9 cellular contexts compared by ENCODE assay signal in genomic region chr15:40768492-40769309, GRCh38. TPM values are rescaled to one million over a fixed set of nuclear protein-coding genes. Genes with fewer than 3 reads are reported as not detected.
A peak's percentile ranks its signal among the peaks of the same experiment; 100 is the strongest.
DNase-seq lines count a peak whose midpoint lies in the region; ATAC-seq and TF ChIP-seq lines count a peak whose summit lies in the region.
"Had no signal": no experiment of that assay in that cellular context is flagged by ENCODE, and none has a peak within 500 bp of the region (broad histone marks: within the 10 kb centered on the region; RNA-seq: fewer than 3 reads in every experiment).

No MANE protein-coding gene starts in this region.

- H3K36me3 ChIP-seq in heart right ventricle (peaks cover 0 to 58% (median 15%) of the 10 kb centered on the region in 9 donors), right atrium auricular region (peaks cover 12% of the 10 kb centered on the region), SJSA1 (peaks cover 50% of the 10 kb centered on the region), upper lobe of right lung (peaks cover 26% of the 10 kb centered on the region)
- H3K36me3 ChIP-seq: cardiac muscle cell had no signal

- H3K4me1 ChIP-seq in heart right ventricle = peaks cover 0 to 42% (median 24%) of the 10 kb centered on the region in 9 donors
- H3K4me1 ChIP-seq in right atrium auricular region = peaks cover 0 to 36% of the 10 kb centered on the region in 2 donors
- peaks cover 61% of the 10 kb centered on the region for H3K4me1 ChIP-seq in SJSA1 (replicated peaks)
- H3K4me1 ChIP-seq in foreskin keratinocyte = peaks cover 19% of the 10 kb centered on the region
- peaks cover 40% of the 10 kb centered on the region for H3K4me1 ChIP-seq in upper lobe of right lung

- H3K27me3 ChIP-seq in heart right ventricle (no peaks in the 10 kb centered on the region), right atrium auricular region (no peaks in the 10 kb centered on the region), SJSA1 (replicated peaks) (no peaks in the 10 kb centered on the region), foreskin keratinocyte (no peaks in the 10 kb centered on the region), upper lobe of right lung (no peaks in the 10 kb centered on the region)
- H3K27me3 ChIP-seq: cardiac muscle cell had no signal

- H3K27ac ChIP-seq in heart right ventricle = peak overlapping the region in 7 of 10 donors; percentile 9 to 44 (median 22)
- H3K27ac ChIP-seq in right atrium auricular region = no peak overlapping the region
- H3K27ac ChIP-seq in SJSA1 = no peak overlapping the region
- H3K27ac ChIP-seq in foreskin keratinocyte = peak overlapping the region; percentile 80
- peak overlapping the region; percentile 44 for H3K27ac ChIP-seq in upper lobe of right lung
- H3K27ac ChIP-seq: cardiac muscle cell had no signal

- DNase-seq in heart right ventricle = no peak
- no peak for DNase-seq in right atrium auricular region (ENCODE audit: low spot score)
- DNase-seq in SJSA1 (ENCODE audit: low read depth in 1 of 2, low spot score in 2 of 2) = peak; percentile 41 to 67
- no peak for DNase-seq in foreskin keratinocyte
- DNase-seq in upper lobe of right lung = no peak
- DNase-seq in NCI-H82 treated with DMSO at 0.1 percent for 48 hours (lab: John Stamatoyannopoulos, UW; ENCODE audit: unreplicated experiment) = no peak
- DNase-seq in Right ventricle myocardium inferior (ENCODE audit: missing footprints) = no peak

- peak in 1 of 8 donors; percentile 1 for ATAC-seq in heart right ventricle
- no peak for ATAC-seq in foreskin keratinocyte
- ATAC-seq in upper lobe of right lung = no peak
- ATAC-seq in GM18909 (IDR thresholded peaks at IDR 0.05; ENCODE audit: poor library complexity, unreplicated experiment) = no peak
- no peak for ATAC-seq in Right ventricle myocardium inferior

- intact Hi-C loops in heart right ventricle (cut with DNase I) (no loop called here), upper lobe of right lung (cut with DNase I) (no loop called here), Right ventricle myocardium inferior (cut with DNase I) (no loop called here)

- H3K9me3 ChIP-seq in heart right ventricle = no peaks in the 10 kb centered on the region
- H3K9me3 ChIP-seq in right atrium auricular region = no peaks in the 10 kb centered on the region
- no peaks in the 10 kb centered on the region for H3K9me3 ChIP-seq in SJSA1 (replicated peaks)
- H3K9me3 ChIP-seq in upper lobe of right lung = no peaks in the 10 kb centered on the region

- 75 to 79% methylated on average over 22 to 23 of the region's 23 CpGs for WGBS in heart right ventricle, 2 donors

- TF ChIP-seq CTCF in heart right ventricle (IDR thresholded peaks at IDR 0.05) (no peak), right atrium auricular region (IDR thresholded peaks at IDR 0.05) (no peak), foreskin keratinocyte (conservative IDR thresholded peaks at IDR 0.05) (peak; percentile 6), upper lobe of right lung (IDR thresholded peaks at IDR 0.05) (no peak)

- no peak overlapping the region for H3K4me3 ChIP-seq in heart right ventricle
- H3K4me3 ChIP-seq in right atrium auricular region = no peak overlapping the region
- no peak overlapping the region for H3K4me3 ChIP-seq in SJSA1
- H3K4me3 ChIP-seq in upper lobe of right lung = no peak overlapping the region
- H3K4me3 ChIP-seq: cardiac muscle cell had no signal

RNA-seq across cellular contexts. Expression of gene C15orf62, which starts 1.1 kb away (rescaled TPM):
- total RNA-seq in heart right ventricle = under 1 TPM in 3 of 10 donors, not detected in 7; 0.10 to 0.32 (median 0.31) TPM
- polyA plus RNA-seq in heart right ventricle = under 1 TPM; 0.12 to 0.15 TPM
- under 1 TPM in 1 of 2 donors, not detected in 1; 0.83 TPM for total RNA-seq in right atrium auricular region
- 0.03 TPM in 1 of 2 replicates, not detected in the other for total RNA-seq in SJSA1 (2014; rRNA removed; shearing (Covaris generic))
- total RNA-seq in foreskin keratinocyte = 0.11 and 0.14 TPM in 2 replicates
- polyA plus RNA-seq in foreskin keratinocyte = 0.08 and 0.15 TPM in 2 replicates
- 0.96 TPM for total RNA-seq in upper lobe of right lung
- total RNA-seq in Right ventricle myocardium inferior = 0.24 TPM

RNA-seq across cellular contexts. Expression of gene GCHFR, which starts 4.8 kb away (rescaled TPM):
- 1 to 10 TPM; 2.2 to 9.1 (median 3.7) TPM for total RNA-seq in heart right ventricle
- 10 to 100 TPM in 1 of 2 donors, 1 to 10 TPM in 1; 5.8 to 10.8 TPM for polyA plus RNA-seq in heart right ventricle
- total RNA-seq in right atrium auricular region = 10 to 100 TPM in 1 of 2 donors, 1 to 10 TPM in 1; 9.7 to 33.8 TPM
- total RNA-seq in SJSA1 (2014; rRNA removed; shearing (Covaris generic)) = 0.22 and 1.4 TPM in 2 replicates
- 7.3 and 9.0 TPM in 2 replicates for total RNA-seq in foreskin keratinocyte
- 9.0 and 12.9 TPM in 2 replicates for polyA plus RNA-seq in foreskin keratinocyte
- 55.2 TPM for total RNA-seq in upper lobe of right lung
- total RNA-seq in Right ventricle myocardium inferior = 8.1 TPM

RNA-seq across cellular contexts. Expression of gene RMDN3, which starts 13.6 kb away (rescaled TPM):
- total RNA-seq in heart right ventricle = 10 to 100 TPM; 12.2 to 20.9 (median 17.6) TPM
- 10 to 100 TPM; 16.2 to 21.7 TPM for polyA plus RNA-seq in heart right ventricle
- total RNA-seq in right atrium auricular region = 10 to 100 TPM; 12.4 to 14.4 TPM
- total RNA-seq in SJSA1 (2014; rRNA removed; shearing (Covaris generic)) = 23.8 and 37.7 TPM in 2 replicates
- total RNA-seq in foreskin keratinocyte = 18.7 and 20.6 TPM in 2 replicates
- polyA plus RNA-seq in foreskin keratinocyte = 18.5 and 21.1 TPM in 2 replicates
- total RNA-seq in upper lobe of right lung = 77.1 TPM
- total RNA-seq in Right ventricle myocardium inferior = 19.1 TPM

RNA-seq across cellular contexts. Expression of gene ZFYVE19, which starts 38.2 kb away (rescaled TPM):
- total RNA-seq in heart right ventricle (10 to 100 TPM; 14.2 to 29.2 (median 18.2) TPM), right atrium auricular region (10 to 100 TPM; 10.1 to 14.8 TPM), foreskin keratinocyte (26.8 and 29.7 TPM in 2 replicates), upper lobe of right lung (26.7 TPM), Right ventricle myocardium inferior (27.6 TPM)
- polyA plus RNA-seq in heart right ventricle (10 to 100 TPM; 11.9 to 18.1 TPM), foreskin keratinocyte (31.9 and 34.5 TPM in 2 replicates)
- 33.8 and 39.2 TPM in 2 replicates for total RNA-seq in SJSA1 (2014; rRNA removed; shearing (Covaris generic))

RNA-seq across cellular contexts. Expression of gene DNAJC17, which starts 38.6 kb away (rescaled TPM):
- total RNA-seq in heart right ventricle (10 to 100 TPM in 9 of 10 donors, 1 to 10 TPM in 1; 9.9 to 17.7 (median 14.7) TPM), right atrium auricular region (10 to 100 TPM; 11.6 to 15.7 TPM), foreskin keratinocyte (46.6 and 54.4 TPM in 2 replicates), upper lobe of right lung (30.7 TPM), Right ventricle myocardium inferior (19.7 TPM)
- polyA plus RNA-seq in heart right ventricle (10 to 100 TPM; 34.5 to 62.1 TPM), foreskin keratinocyte (51.3 and 59.3 TPM in 2 replicates)
- 51.5 and 51.7 TPM in 2 replicates for total RNA-seq in SJSA1 (2014; rRNA removed; shearing (Covaris generic))

Comparison
In these comparisons a context has a peak if more than half of its experiments do, and no peak if none do; other contexts are left out.
1. H3K27ac ChIP-seq: peak in heart right ventricle (7 of 10), foreskin keratinocyte (single experiment) and upper lobe of right lung (single experiment); none in right atrium auricular region (0 of 2) and SJSA1 (single experiment).
2. DNase-seq: peak in SJSA1 (2 of 2); none in heart right ventricle (0 of 2), right atrium auricular region (single experiment), foreskin keratinocyte (0 of 2), upper lobe of right lung (single experiment), NCI-H82 treated with DMSO at 0.1 percent for 48 hours (single experiment) and Right ventricle myocardium inferior (single experiment).